9 cellular contexts compared by ENCODE assay signal in genomic region chr20:43844778-43845614, GRCh38.
A peak's percentile ranks its signal among the peaks of the same experiment; 100 is the strongest.
DNase-seq lines count a peak whose midpoint lies in the region; ATAC-seq and TF ChIP-seq lines count a peak whose summit lies in the region.
"Had no signal": no experiment of that assay in that cellular context is flagged by ENCODE, and none has a peak within 500 bp of the region (broad histone marks: within the 10 kb centered on the region; RNA-seq: fewer than 3 reads in every experiment).

No MANE protein-coding gene starts in this region.

- H3K4me3 ChIP-seq in BJ (ENCODE audit: low read depth, low read length) (no peak overlapping the region), Karpas-422 (ENCODE audit: low read length) (no peak overlapping the region), astrocyte of the spinal cord (ENCODE audit: low read depth, low read length) (no peak overlapping the region), right lobe of liver (no peak overlapping the region)

- DNase-seq in BJ (ENCODE audit: low read depth) (peak; percentile 57), Karpas-422 (peak; percentile 60), astrocyte of the spinal cord (ENCODE audit: low read depth, low spot score) (peak; percentile 65), right lobe of liver (peak in 2 of 3 donors; percentile 25 to 61)
- DNase-seq: substantia nigra had no signal

- H3K27me3 ChIP-seq in BJ (ENCODE audit: control insufficient read depth, insufficient read depth, low read length) (no peaks in the 10 kb centered on the region), Karpas-422 (ENCODE audit: low read length) (no peaks in the 10 kb centered on the region), right lobe of liver (no peaks in the 10 kb centered on the region)

- no peak overlapping the region for H3K4me2 ChIP-seq in Karpas-422 (ENCODE audit: low read depth, low read length, poor library complexity, severe bottlenecking)

- in situ Hi-C loops in astrocyte of the spinal cord (cut with HindIII; ENCODE audit: low sequenced_read_pairs): no loop called here

- H2AFZ ChIP-seq in Karpas-422 (ENCODE audit: low read length): 0 out of 2 replicates have a peak overlapping the region, but pooled peaks have one; percentile 18

- intact Hi-C loops in right lobe of liver (cut with DNase I): no loop called here

- H3K4me1 ChIP-seq in Karpas-422 (ENCODE audit: low read length) (peaks cover 33% of the 10 kb centered on the region), right lobe of liver (no peaks in the 10 kb centered on the region)

- no peaks in the 10 kb centered on the region for H3K9me3 ChIP-seq in Karpas-422 (ENCODE audit: low read length)
- no peaks in the 10 kb centered on the region for H3K9me3 ChIP-seq in right lobe of liver

- no peaks in the 10 kb centered on the region for H3K36me3 ChIP-seq in BJ (ENCODE audit: control insufficient read depth, insufficient read depth, low read length)
- H3K36me3 ChIP-seq in Karpas-422 (ENCODE audit: insufficient read depth, low read length): no peaks in the 10 kb centered on the region
- H3K36me3 ChIP-seq in right lobe of liver: no peaks in the 10 kb centered on the region

- peak; percentile 70 to 91 (median 75) for ATAC-seq in right lobe of liver
- no peak for ATAC-seq in HG02981 (IDR thresholded peaks at IDR 0.05; ENCODE audit: unreplicated experiment)
- ATAC-seq in GM21526 (IDR thresholded peaks at IDR 0.05; ENCODE audit: low FRiP score, unreplicated experiment): no peak
- no peak for ATAC-seq in HG02678 (IDR thresholded peaks at IDR 0.05; ENCODE audit: unreplicated experiment)
- ATAC-seq in HG03521 (IDR thresholded peaks at IDR 0.05; ENCODE audit: unreplicated experiment): no peak

- H3K27ac ChIP-seq in Karpas-422 (ENCODE audit: low read length): no peak overlapping the region
- H3K27ac ChIP-seq in right lobe of liver: peak overlapping the region in 1 of 3 donors; percentile 47

- H3K9me2 ChIP-seq in Karpas-422 (replicated peaks; ENCODE audit: insufficient read depth, low read length): no peaks in the 10 kb centered on the region

- POLR2A ChIA-PET in BJ (lab: Charles Lee): no interaction called here

- no peaks in the 10 kb centered on the region for H4K20me1 ChIP-seq in Karpas-422 (ENCODE audit: insufficient read depth, low read depth, low read length)

- CTCF ChIA-PET in BJ (lab: Yijun Ruan, JAX): interaction anchor here (0.9 to 1.9 kb wide), 6 partner anchors 8 to 232 kb away, joined by 3 to 6 read pairs (median 4); no protein-coding TSS in a partner anchor

- TF ChIP-seq CTCF in BJ (IDR thresholded peaks at IDR 0.05; ENCODE audit: insufficient read depth, low read depth, low read length) (peak; percentile 25; the same call in 1 of the 2 replicates), astrocyte of the spinal cord (IDR thresholded peaks at IDR 0.05; ENCODE audit: low read depth, low read length) (no peak), right lobe of liver (IDR thresholded peaks at IDR 0.05) (peak in 3 of 4 donors; percentile 8 to 40 (median 17))

- WGBS in right lobe of liver (ENCODE audit: insufficient coverage, low coverage, low lambda C conversion rate, missing lambda C conversion rate): 45% methylated on average over 4 of the region's 6 CpGs

- TF ChIP-seq POLR2A in right lobe of liver (IDR thresholded peaks at IDR 0.05): no peak

- no peak overlapping the region for H3K9ac ChIP-seq in Karpas-422 (ENCODE audit: low read length)

- no peaks in the 10 kb centered on the region for H3K79me2 ChIP-seq in Karpas-422 (ENCODE audit: low read length)

Comparison
In these comparisons a context has a peak if more than half of its experiments do, and no peak if none do; other contexts are left out.
1. ATAC-seq: peak in right lobe of liver (4 of 4); none in HG02981 (single experiment), GM21526 (single experiment), HG02678 (single experiment) and HG03521 (single experiment).
2. Peak in every context shown above with its lines, with median percentiles within 50 percentile points of each other: DNase-seq.